In the genomic region with DNA sequence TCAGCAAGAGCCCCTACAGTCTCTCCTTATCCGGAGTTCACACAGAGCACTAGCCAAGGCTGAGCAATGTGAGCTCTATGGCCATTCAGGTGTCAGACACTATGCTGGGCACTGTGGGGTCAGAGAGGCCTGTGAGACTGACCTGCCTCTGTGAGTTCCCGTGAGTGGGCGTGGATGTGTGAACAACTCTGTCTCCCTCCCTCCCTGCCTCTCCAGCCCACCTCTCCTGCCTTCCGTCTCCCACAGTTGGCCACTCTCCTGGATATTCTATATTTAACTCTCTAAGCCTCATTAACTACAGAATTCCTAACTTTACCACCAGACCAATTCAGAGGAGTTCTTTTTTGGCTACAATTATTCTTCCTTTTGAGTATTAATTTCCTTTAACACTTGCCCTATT, we compare ENCODE assay signal across 18 cellular contexts.
"Had no signal": no experiment of that assay in that cellular context is flagged by ENCODE, and none has a peak within 500 bp of the region (broad histone marks: within the 10 kb centered on the region; RNA-seq: fewer than 3 reads in every experiment).

No MANE protein-coding gene starts in this region.

- H3K27ac Mint-ChIP-seq: activated CD4-positive, alpha-beta memory T cell treated with anti-CD3 and anti-CD28 coated beads, Interleukin-2, amount 10 ng/mL, durations not matched to agents 7 days and 5 days; activated CD8-positive, alpha-beta memory T cell treated with anti-CD3 and anti-CD28 coated beads, Interleukin-2, amount 10 ng/mL, durations not matched to agents 7 days and 5 days; activated naive CD8-positive, alpha-beta T cell treated with anti-CD3 and anti-CD28 coated beads for 36 hours; naive thymus-derived CD4-positive, alpha-beta T cell; stimulated activated naive B cell treated with anti-CD40 and anti-IgM and Interleukin-4, amounts not matched to agents 10 μg/mL and 1 μg/mL and 100 μg/mL, for 72 hours had no signal

- DNase-seq: activated CD4-positive, alpha-beta memory T cell treated with anti-CD3 and anti-CD28 coated beads, Interleukin-2, amount 10 ng/mL, durations not matched to agents 7 days and 5 days; activated CD4-positive, alpha-beta T cell treated with anti-CD3 and anti-CD28 coated beads for 48 hours; activated CD4-positive, CD25-positive, alpha-beta regulatory T cell; activated CD8-positive, alpha-beta memory T cell treated with anti-CD3 and anti-CD28 coated beads, Interleukin-2, amount 10 ng/mL, durations not matched to agents 7 days and 5 days; activated naive CD8-positive, alpha-beta T cell treated with anti-CD3 and anti-CD28 coated beads for 36 hours; amniotic stem cell; body of pancreas; cortex of kidney; effector CD4-positive, alpha-beta T cell; left colon; naive thymus-derived CD4-positive, alpha-beta T cell; spleen; stimulated activated naive B cell treated with anti-CD40 and anti-IgM and Interleukin-4, amounts not matched to agents 10 μg/mL and 1 μg/mL and 100 μg/mL, for 72 hours; T-helper 1 cell; T-helper 9 cell; trophoblast cell had no signal

- H3K4me1 Mint-ChIP-seq: activated naive CD8-positive, alpha-beta T cell treated with anti-CD3 and anti-CD28 coated beads for 36 hours; stimulated activated naive B cell treated with anti-CD40 and anti-IgM and Interleukin-4, amounts not matched to agents 10 μg/mL and 1 μg/mL and 100 μg/mL, for 72 hours had no signal

- H3K4me3 Mint-ChIP-seq: activated CD4-positive, alpha-beta memory T cell treated with anti-CD3 and anti-CD28 coated beads, Interleukin-2, amount 10 ng/mL, durations not matched to agents 7 days and 5 days; activated CD8-positive, alpha-beta memory T cell treated with anti-CD3 and anti-CD28 coated beads, Interleukin-2, amount 10 ng/mL, durations not matched to agents 7 days and 5 days; activated naive CD8-positive, alpha-beta T cell treated with anti-CD3 and anti-CD28 coated beads for 36 hours; naive thymus-derived CD4-positive, alpha-beta T cell; stimulated activated naive B cell treated with anti-CD40 and anti-IgM and Interleukin-4, amounts not matched to agents 10 μg/mL and 1 μg/mL and 100 μg/mL, for 72 hours had no signal

- H3K27me3 Mint-ChIP-seq: activated CD4-positive, alpha-beta memory T cell treated with anti-CD3 and anti-CD28 coated beads, Interleukin-2, amount 10 ng/mL, durations not matched to agents 7 days and 5 days; activated CD8-positive, alpha-beta memory T cell treated with anti-CD3 and anti-CD28 coated beads, Interleukin-2, amount 10 ng/mL, durations not matched to agents 7 days and 5 days; activated naive CD8-positive, alpha-beta T cell treated with anti-CD3 and anti-CD28 coated beads for 36 hours had no signal

- H3K36me3 ChIP-seq: spleen, vagina had no signal

- H3K27me3 ChIP-seq: body of pancreas, vagina had no signal

- H3K4me1 ChIP-seq: body of pancreas, parathyroid adenoma, spleen, vagina had no signal

- ATAC-seq: activated CD8-positive, alpha-beta memory T cell treated with anti-CD3 and anti-CD28 coated beads, Interleukin-2, amount 10 ng/mL, durations not matched to agents 7 days and 5 days; body of pancreas; left colon; naive thymus-derived CD4-positive, alpha-beta T cell had no signal

- H3K9me3 Mint-ChIP-seq: activated CD4-positive, alpha-beta memory T cell treated with anti-CD3 and anti-CD28 coated beads, Interleukin-2, amount 10 ng/mL, durations not matched to agents 7 days and 5 days; activated naive CD8-positive, alpha-beta T cell treated with anti-CD3 and anti-CD28 coated beads for 36 hours had no signal

- H3K36me3 Mint-ChIP-seq: activated CD8-positive, alpha-beta memory T cell treated with anti-CD3 and anti-CD28 coated beads, Interleukin-2, amount 10 ng/mL, durations not matched to agents 7 days and 5 days; activated naive CD8-positive, alpha-beta T cell treated with anti-CD3 and anti-CD28 coated beads for 36 hours; stimulated activated naive B cell treated with anti-CD40 and anti-IgM and Interleukin-4, amounts not matched to agents 10 μg/mL and 1 μg/mL and 100 μg/mL, for 72 hours had no signal

- H3K4me3 ChIP-seq: body of pancreas, spleen, vagina had no signal

- H3K9me3 ChIP-seq: body of pancreas, spleen, vagina had no signal

- H3K27ac ChIP-seq: body of pancreas, parathyroid adenoma, spleen, vagina had no signal
